1 cellular context compared by ENCODE assay signal in the genomic region with DNA sequence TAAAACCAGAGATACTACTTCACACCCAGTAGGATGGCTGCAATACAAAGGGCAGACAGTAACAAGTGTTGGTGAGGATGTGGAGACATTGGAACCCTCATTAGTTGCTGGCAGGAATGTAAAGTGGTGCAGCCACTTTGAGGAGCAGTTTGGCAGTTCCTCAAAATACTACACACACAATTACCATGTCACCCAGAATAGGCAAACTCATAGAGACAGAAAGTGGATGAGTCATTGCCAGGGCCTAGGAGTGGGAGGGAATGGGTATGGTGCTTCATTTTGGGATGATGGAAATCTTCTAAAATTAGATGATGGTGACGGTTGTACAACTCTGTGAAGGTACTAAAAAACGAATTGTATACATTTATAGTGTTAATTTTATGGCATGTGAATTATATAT.
TF ChIP-seq lines count a peak whose summit lies in the region.

No MANE protein-coding gene starts in this region.

TF ChIP-seq in HEK293, 187 proteins besides CTCF, POLR2A, EP300 and RAD21 (continued from another document):
- TF ChIP-seq, protein P1, sequence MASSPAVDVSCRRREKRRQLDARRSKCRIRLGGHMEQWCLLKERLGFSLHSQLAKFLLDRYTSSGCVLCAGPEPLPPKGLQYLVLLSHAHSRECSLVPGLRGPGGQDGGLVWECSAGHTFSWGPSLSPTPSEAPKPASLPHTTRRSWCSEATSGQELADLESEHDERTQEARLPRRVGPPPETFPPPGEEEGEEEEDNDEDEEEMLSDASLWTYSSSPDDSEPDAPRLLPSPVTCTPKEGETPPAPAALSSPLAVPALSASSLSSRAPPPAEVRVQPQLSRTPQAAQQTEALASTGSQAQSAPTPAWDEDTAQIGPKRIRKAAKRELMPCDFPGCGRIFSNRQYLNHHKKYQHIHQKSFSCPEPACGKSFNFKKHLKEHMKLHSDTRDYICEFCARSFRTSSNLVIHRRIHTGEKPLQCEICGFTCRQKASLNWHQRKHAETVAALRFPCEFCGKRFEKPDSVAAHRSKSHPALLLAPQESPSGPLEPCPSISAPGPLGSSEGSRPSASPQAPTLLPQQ (tag by site-specific recombination; IDR thresholded peaks at IDR 0.05) = no peak
